ENCODE assay signal across 16 cellular contexts in genomic region chr7:110994028-110994967, GRCh38.
DNase-seq lines count a peak whose midpoint lies in the region; ATAC-seq, FAIRE-seq and TF ChIP-seq lines count a peak whose summit lies in the region.
"Had no signal": no experiment of that assay in that cellular context is flagged by ENCODE, and none has a peak within 500 bp of the region (broad histone marks: within the 10 kb centered on the region; RNA-seq: fewer than 3 reads in every experiment).

No MANE protein-coding gene starts in this region.

- no peaks in the 10 kb centered on the region for H3K9me1 ChIP-seq in K562 (ENCODE audit: control insufficient read depth, insufficient read depth, low read length)

- FAIRE-seq in RCC 7860 (lab: Jason Lieb, UNC), result no peak
- FAIRE-seq in K562 (lab: Jason Lieb, UNC), result peak; percentile 51
- no peak for FAIRE-seq in small intestine (lab: Jason Lieb, UNC)

- no peaks in the 10 kb centered on the region for H3K9me3 ChIP-seq in K562 (replicated peaks; ENCODE audit: control insufficient read depth, insufficient read depth, low read depth, low read length)
- H3K9me3 ChIP-seq in naive thymus-derived CD4-positive, alpha-beta T cell (ENCODE audit: control insufficient read depth in 2 of 3, low read length in 3 of 3), result no peaks in the 10 kb centered on the region
- H3K9me3 ChIP-seq in small intestine (ENCODE audit: control insufficient read depth, low read depth), result no peaks in the 10 kb centered on the region
- H3K9me3 ChIP-seq: left lung, tibial nerve had no signal

- POLR2A ChIA-PET in K562 (lab: Yijun Ruan, JAX), result interaction anchor here (0.6 kb wide), 1 partner anchor 49 kb away, joined by 3 read pairs; no protein-coding TSS in a partner anchor
- POLR2A ChIA-PET in naive thymus-derived CD4-positive, alpha-beta T cell (lab: Charles Lee), result interaction anchor here (0.6 to 2.2 kb wide), 10 partner anchors 8 to 125 kb away, joined by 3 to 6 read pairs (median 3); no protein-coding TSS in a partner anchor

- no peak for TF ChIP-seq CTCF in K562 (IDR thresholded peaks at IDR 0.05 in 2 of 3, conservative IDR thresholded peaks at IDR 0.05 in 1 of 3; ENCODE audit: insufficient read depth in 2 of 3, low read depth in 1 of 3, low read length in 3 of 3)
- no peak for TF ChIP-seq CTCF in coronary artery (IDR thresholded peaks at IDR 0.05)

- no peak overlapping the region for H3K9ac ChIP-seq in K562 (ENCODE audit: insufficient read depth in 1 of 2, low read depth in 2 of 2, low read length in 2 of 2)

- 0 out of 2 replicates have a peak overlapping the region, but pooled peaks have one; percentile 14 for H2AFZ ChIP-seq in K562 (ENCODE audit: low read depth, low read length)

- no peak overlapping the region for H3K4me2 ChIP-seq in K562 (ENCODE audit: insufficient read depth, low read length)

- intact Hi-C loops in K562 (cut with micrococcal nuclease), result loop anchor here (10.0 kb wide), 1 partner anchor 491 kb away; no protein-coding TSS in a partner anchor
- intact Hi-C loops in naive thymus-derived CD4-positive, alpha-beta T cell (cut with micrococcal nuclease), result loop anchor here (1.0 to 5.0 kb wide), 4 partner anchors 8 to 33 kb away; no protein-coding TSS in a partner anchor

- no peak for DNase-seq in activated CD4-positive, CD25-positive, alpha-beta regulatory T cell treated with anti-CD3 and anti-CD28 coated beads, Interleukin-2, amount 50 U/mL, for 72 hours
- DNase-seq in RCC 7860 (ENCODE audit: low spot score) (peak; percentile 23), K562 (ENCODE audit: extremely low read depth in 1 of 4, low spot score in 3 of 4) (peak; percentile 14 to 65 (median 52)), coronary artery (ENCODE audit: low spot score) (no peak), small intestine (no peak)
- peak in 1 of 9 donors; percentile 37 for DNase-seq in naive thymus-derived CD4-positive, alpha-beta T cell
- DNase-seq: cerebellar nuclear complex; endodermal cell; left lung; MM.1S; NCI-H1694 treated with DMSO at 0.1 percent for 48 hours; stimulated activated CD4-positive, alpha-beta T cell treated with anti-CD3 and anti-CD28 coated beads, Interleukin-4, amount 100 ng/mL, for 24 hours had no signal

- no peaks in the 10 kb centered on the region for H4K20me1 ChIP-seq in K562 (replicated peaks; ENCODE audit: control insufficient read depth, insufficient read depth, low read length)

- WGBS in K562 (ENCODE audit: insufficient coverage, low coverage, missing lambda C conversion rate), result 33% methylated on average over 5 of the region's 5 CpGs
- 82 to 91% (median 88%) methylated on average over 5 of the region's 5 CpGs for WGBS in small intestine, 3 donors

- peak; percentile 70 to 79 for ATAC-seq in activated CD4-positive, CD25-positive, alpha-beta regulatory T cell treated with anti-CD3 and anti-CD28 coated beads, Interleukin-2, amount 50 U/mL, for 24 hours
- peak; percentile 94 for ATAC-seq in K562
- ATAC-seq in naive thymus-derived CD4-positive, alpha-beta T cell, result peak; percentile 64
- no peak for ATAC-seq in HG02852 (IDR thresholded peaks at IDR 0.05; ENCODE audit: unreplicated experiment)
- ATAC-seq: left lung had no signal

- H3K27me3 ChIP-seq in K562 (ENCODE audit: control insufficient read depth in 2 of 2, insufficient read depth in 2 of 2, low read length in 2 of 2) (no peaks in the 10 kb centered on the region), small intestine (ENCODE audit: control insufficient read depth in 2 of 2, insufficient read depth in 2 of 2, low read length in 2 of 2) (no peaks in the 10 kb centered on the region)
- no peaks in the 10 kb centered on the region for H3K27me3 ChIP-seq in naive thymus-derived CD4-positive, alpha-beta T cell (ENCODE audit: control insufficient read depth in 2 of 2, insufficient read depth in 2 of 2, low read length in 2 of 2)
- H3K27me3 ChIP-seq: left lung, tibial nerve had no signal

- CTCF ChIA-PET in K562 (lab: Yijun Ruan, JAX; ENCODE audit: low intra/inter-chr PET ratio), result interaction anchor here (0.6 kb wide), 1 partner anchor 1585 kb away, joined by 3 read pairs; no protein-coding TSS in a partner anchor
- CTCF ChIA-PET in naive thymus-derived CD4-positive, alpha-beta T cell (lab: Charles Lee), result interaction anchor here (0.5 to 1.3 kb wide), 5 partner anchors 16 to 760 kb away, joined by 3 to 6 read pairs (median 3); no protein-coding TSS in a partner anchor

- H3K36me3 ChIP-seq in K562 (ENCODE audit: control insufficient read depth, insufficient read depth, low read length) (no peaks in the 10 kb centered on the region), small intestine (ENCODE audit: control insufficient read depth in 2 of 2, insufficient read depth in 2 of 2, low read length in 2 of 2) (no peaks in the 10 kb centered on the region)
- H3K36me3 ChIP-seq in naive thymus-derived CD4-positive, alpha-beta T cell (ENCODE audit: control insufficient read depth in 2 of 3, insufficient read depth in 3 of 3, low read length in 3 of 3), result no peaks in the 10 kb centered on the region
- H3K36me3 ChIP-seq: left lung, tibial nerve had no signal

- H3K4me3 ChIP-seq in K562 (no peak overlapping the region), coronary artery (no peak overlapping the region), small intestine (ENCODE audit: low read depth in 1 of 2, low read length in 2 of 2) (no peak overlapping the region)
- no peak overlapping the region for H3K4me3 ChIP-seq in naive thymus-derived CD4-positive, alpha-beta T cell (ENCODE audit: low read length)
- H3K4me3 ChIP-seq: left lung, tibial nerve had no signal

- H3K27ac Mint-ChIP-seq in naive thymus-derived CD4-positive, alpha-beta T cell, result peak overlapping the region; percentile 83 to 93 (median 91)
- H3K27ac Mint-ChIP-seq: endodermal cell had no signal

- H3K79me2 ChIP-seq in K562 (ENCODE audit: control insufficient read depth, insufficient read depth, low read length), result no peaks in the 10 kb centered on the region

- H3K9me3 Mint-ChIP-seq in naive thymus-derived CD4-positive, alpha-beta T cell, result peaks cover 0 to 13% (median 0%) of the 10 kb centered on the region in 11 donors
- H3K9me3 Mint-ChIP-seq: endodermal cell had no signal

- TF ChIP-seq POLR2A in K562 (conservative IDR thresholded peaks at IDR 0.05), result no peak

- peaks cover 0 to 26% (median 0%) of the 10 kb centered on the region in 5 donors for H3K36me3 Mint-ChIP-seq in naive thymus-derived CD4-positive, alpha-beta T cell

- peak overlapping the region; percentile 8 to 65 (median 54) for H3K4me3 Mint-ChIP-seq in naive thymus-derived CD4-positive, alpha-beta T cell
- H3K4me3 Mint-ChIP-seq: endodermal cell had no signal

- H3K27ac ChIP-seq in K562 (ENCODE audit: extremely low read depth, low read depth, low read length) (peak overlapping the region; percentile 23; the same call in 2 of the 3 replicates), coronary artery (no peak overlapping the region), small intestine (ENCODE audit: low read depth in 1 of 2, low read length in 1 of 2) (no peak overlapping the region)
- peak overlapping the region; percentile 50 for H3K27ac ChIP-seq in naive thymus-derived CD4-positive, alpha-beta T cell (ENCODE audit: low read depth, low read length)
- H3K27ac ChIP-seq: 22Rv1, left lung, tibial nerve had no signal

- no TSS peak for BruUV-seq in K562 (replicated peaks; lab: Mats Ljungman, UMichigan)

- H3K27me3 Mint-ChIP-seq in naive thymus-derived CD4-positive, alpha-beta T cell, result no peaks in the 10 kb centered on the region

- H3K4me1 ChIP-seq in K562 (replicated peaks in 1 of 2; ENCODE audit: control insufficient read depth in 2 of 2, insufficient read depth in 2 of 2, low read length in 2 of 2) (peaks cover 0 to 13% of the 10 kb centered on the region in 2 experiments; a peak in 2 of 5 replicates), small intestine (ENCODE audit: control insufficient read depth in 2 of 2, insufficient read depth in 1 of 2, low read depth in 1 of 2, low read length in 1 of 2) (no peaks in the 10 kb centered on the region)
- peaks cover 0 to 25% of the 10 kb centered on the region in 2 donors for H3K4me1 ChIP-seq in naive thymus-derived CD4-positive, alpha-beta T cell (ENCODE audit: control insufficient read depth in 2 of 2, insufficient read depth in 2 of 2, low read length in 2 of 2)
- H3K4me1 ChIP-seq: left lung, tibial nerve had no signal

- peaks cover 18 to 43% (median 40%) of the 10 kb centered on the region in 7 donors for H3K4me1 Mint-ChIP-seq in naive thymus-derived CD4-positive, alpha-beta T cell

- no peak for TF ChIP-seq RAD21 in K562 (CRISPR knock-in tag; conservative IDR thresholded peaks at IDR 0.05 in 1 of 2, IDR thresholded peaks at IDR 0.05 in 1 of 2)

- TF ChIP-seq EP300 in K562 (IDR thresholded peaks at IDR 0.05; ENCODE audit: low read length), result peak; percentile 87; the same call in 1 of the 2 replicates

- in situ Hi-C loops in K562 (cut with MboI), result no loop called here

TF ChIP-seq in K562, 482 proteins besides CTCF, POLR2A, EP300 and RAD21 (continues in another document):
- TF ChIP-seq HMG20A (CRISPR knock-in tag; conservative IDR thresholded peaks at IDR 0.05), result no peak
- TF ChIP-seq MIER1 (IDR thresholded peaks at IDR 0.05; ENCODE audit: low read depth), result no peak
- TF ChIP-seq GTF3C2 (IDR thresholded peaks at IDR 0.05; ENCODE audit: borderline replicate concordance, extremely low read depth, insufficient read length), result no peak
- TF ChIP-seq TCF3 (CRISPR knock-in tag; IDR thresholded peaks at IDR 0.05), result peak; percentile 96
- peak in 1 of 2 experiments; percentile 37; a peak in 1 of 4 replicates for TF ChIP-seq ARNT (IDR thresholded peaks at IDR 0.05)
- peak; percentile 89 for TF ChIP-seq FOXJ3 (CRISPR knock-in tag; IDR thresholded peaks at IDR 0.05)
- TF ChIP-seq DPF2 (IDR thresholded peaks at IDR 0.05), result peak; percentile 96
- TF ChIP-seq EGR1 (conservative IDR thresholded peaks at IDR 0.05), result no peak

Comparison
In these comparisons a context has a peak if more than half of its experiments do, and no peak if none do; other contexts are left out.
1. DNase-seq: peak in RCC 7860 (single experiment) and K562 (4 of 4); none in activated CD4-positive, CD25-positive, alpha-beta regulatory T cell treated with anti-CD3 and anti-CD28 coated beads, Interleukin-2, amount 50 U/mL, for 72 hours (single experiment), coronary artery (single experiment) and small intestine (single experiment).
2. H3K27ac ChIP-seq: peak in K562 (single experiment) and naive thymus-derived CD4-positive, alpha-beta T cell (single experiment); none in coronary artery (0 of 2) and small intestine (0 of 2).